14 cellular contexts compared by ENCODE assay signal in the genomic region with DNA sequence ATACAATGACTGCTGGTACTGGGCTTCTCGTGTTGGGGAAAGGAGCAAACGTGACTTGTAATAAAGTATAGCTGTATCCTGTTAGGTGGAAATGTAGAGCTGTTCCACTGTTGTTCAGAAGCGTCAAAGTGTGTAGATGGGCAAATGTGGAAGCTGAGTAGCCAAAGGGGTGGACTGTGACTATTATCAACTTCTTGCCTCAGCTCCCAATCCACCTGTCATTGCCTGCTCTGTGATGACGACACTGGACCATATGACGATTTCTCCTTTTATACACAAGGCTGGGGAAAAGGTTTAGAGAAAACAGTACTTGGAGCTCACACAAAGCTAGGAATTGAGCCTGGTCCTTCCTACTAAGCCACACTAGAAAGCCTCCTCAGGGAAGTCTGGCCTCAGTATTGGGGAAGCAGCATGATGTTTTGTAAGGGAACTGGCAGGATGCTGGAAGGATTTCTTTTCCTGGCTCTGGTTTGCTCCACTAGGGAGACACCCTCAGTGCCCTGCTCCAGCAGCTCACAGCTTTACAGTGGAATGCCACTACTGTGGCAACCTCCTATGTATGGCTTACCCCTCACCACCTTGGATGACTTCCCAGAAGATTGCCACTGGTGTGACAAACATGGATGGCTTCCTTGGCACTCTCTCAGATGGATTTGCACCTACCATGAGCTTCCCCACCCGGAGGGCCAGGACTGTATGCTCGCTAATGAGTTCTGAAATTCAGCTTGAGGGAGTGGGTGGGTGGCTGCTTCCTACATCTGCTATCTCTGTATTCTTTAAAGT.
"Had no signal": no experiment of that assay in that cellular context is flagged by ENCODE, and none has a peak within 500 bp of the region (broad histone marks: within the 10 kb centered on the region; RNA-seq: fewer than 3 reads in every experiment).

No MANE protein-coding gene starts in this region.

- H3K27me3 ChIP-seq: adrenal gland had no signal

- H3K4me1 Mint-ChIP-seq: endodermal cell, nephron had no signal

- ATAC-seq: mucosa of descending colon; stimulated activated naive CD8-positive, alpha-beta T cell treated with anti-CD3 and anti-CD28 coated beads, Interleukin-15, Interleukin-2, amounts not matched to agents 100 U/mL and 50 U/mL, for 24 hours had no signal

- H3K27ac ChIP-seq: adrenal gland, prostate gland had no signal

- H3K27ac Mint-ChIP-seq: activated B cell treated with CpG ODN at 0.5 μM for 24 hours; activated CD4-positive, alpha-beta T cell treated with anti-CD3 and anti-CD28 coated beads, Interleukin-2, amount 10 ng/mL, durations not matched to agents 7 days and 5 days; endodermal cell; nephron; T-helper 1 cell treated with Interleukin-12 subunit alpha and Interleukin-12 subunit beta and Interleukin-4 antibody, amounts not matched to agents 30 μg/mL and 1 μg/mL, for 36 hours had no signal

- H3K4me1 ChIP-seq: adrenal gland, prostate gland had no signal

- H3K27me3 Mint-ChIP-seq: activated B cell treated with CpG ODN at 0.5 μM for 24 hours; activated CD4-positive, alpha-beta T cell treated with anti-CD3 and anti-CD28 coated beads, Interleukin-2, amount 10 ng/mL, durations not matched to agents 7 days and 5 days; central memory CD8-positive, alpha-beta T cell had no signal

- H3K4me3 Mint-ChIP-seq: activated B cell treated with CpG ODN at 0.5 μM for 24 hours; activated CD4-positive, alpha-beta T cell treated with anti-CD3 and anti-CD28 coated beads, Interleukin-2, amount 10 ng/mL, durations not matched to agents 7 days and 5 days; central memory CD8-positive, alpha-beta T cell; endodermal cell; nephron; T-helper 1 cell treated with Interleukin-12 subunit alpha and Interleukin-12 subunit beta and Interleukin-4 antibody, amounts not matched to agents 30 μg/mL and 1 μg/mL, for 36 hours had no signal

- H3K9me3 ChIP-seq: adrenal gland, mucosa of descending colon, prostate gland had no signal

- H3K4me3 ChIP-seq: adrenal gland, mucosa of descending colon, prostate gland had no signal

- DNase-seq: activated B cell treated with CpG ODN at 0.5 μM for 24 hours; activated CD4-positive, alpha-beta T cell treated with anti-CD3 and anti-CD28 coated beads, Interleukin-2, amount 10 ng/mL, durations not matched to agents 7 days and 5 days; adrenal gland; endodermal cell; glutamatergic neuron; mucosa of descending colon; occipital lobe; stimulated activated CD4-positive, alpha-beta T cell treated with anti-CD3 and anti-CD28 coated beads, Interleukin-4, amount 100 ng/mL, for 1 hour; stimulated activated CD8-positive, alpha-beta memory T cell treated with anti-CD3 and anti-CD28 coated beads, Interleukin-4, amount 100 ng/mL, for 48 hours; stimulated activated naive CD8-positive, alpha-beta T cell treated with anti-CD3 and anti-CD28 coated beads, Interleukin-15, Interleukin-2, amounts not matched to agents 100 U/mL and 50 U/mL, for 24 hours had no signal

- H3K9me3 Mint-ChIP-seq: activated B cell treated with CpG ODN at 0.5 μM for 24 hours; central memory CD8-positive, alpha-beta T cell had no signal
